15 cellular contexts compared by ENCODE assay signal in the genomic region with DNA sequence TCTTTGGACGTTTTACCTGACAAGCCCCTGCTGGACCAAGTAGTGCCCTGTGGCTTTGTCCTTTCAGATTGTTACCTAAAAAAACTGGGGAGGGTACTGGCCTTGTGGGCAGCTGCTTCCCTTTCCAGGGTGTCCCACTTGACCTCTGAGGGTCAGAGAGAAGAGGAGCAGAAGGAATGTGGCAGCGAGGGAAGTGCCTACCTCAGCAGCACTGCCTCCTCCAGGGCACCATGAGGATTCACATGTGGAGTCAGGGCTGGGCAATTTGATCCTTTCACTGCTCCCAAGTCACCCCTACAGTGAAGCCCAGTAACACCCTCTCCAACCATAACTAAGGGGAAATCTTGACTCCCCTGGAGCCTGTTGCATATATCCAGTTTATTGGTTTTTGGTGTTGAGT.
DNase-seq lines count a peak whose midpoint lies in the region; ATAC-seq, FAIRE-seq and TF ChIP-seq lines count a peak whose summit lies in the region.
"Had no signal": no experiment of that assay in that cellular context is flagged by ENCODE, and none has a peak within 500 bp of the region (broad histone marks: within the 10 kb centered on the region; RNA-seq: fewer than 3 reads in every experiment).

No MANE protein-coding gene starts in this region.

- H3K18ac ChIP-seq in neuronal stem cell (ENCODE audit: low read length), result no peak overlapping the region

- no TSS peak for BruUV-seq in PC-9 (replicated peaks; lab: Mats Ljungman, UMichigan)

- no peak overlapping the region for H4K8ac ChIP-seq in neuronal stem cell (ENCODE audit: low read depth, low read length)

- H2AFZ ChIP-seq in PC-9, result no peak overlapping the region
- H2AFZ ChIP-seq in neuronal stem cell (ENCODE audit: low read length), result no peak overlapping the region

- no peaks in the 10 kb centered on the region for H3K79me1 ChIP-seq in neuronal stem cell (ENCODE audit: low read depth, low read length)

- H2BK120ac ChIP-seq in neuronal stem cell (ENCODE audit: low read depth, low read length), result no peak overlapping the region

- no peaks in the 10 kb centered on the region for H3K9me2 ChIP-seq in PC-9 (ENCODE audit: insufficient read depth)

- no peak overlapping the region for H3K4ac ChIP-seq in neuronal stem cell (ENCODE audit: low read length)

- H3F3A ChIP-seq in PC-9 (ENCODE audit: insufficient read depth, low read depth), result peaks cover 4% of the 10 kb centered on the region; the same call in 1 of the 2 replicates

- H3K79me2 ChIP-seq in PC-9 (ENCODE audit: low read depth), result no peaks in the 10 kb centered on the region

- no peaks in the 10 kb centered on the region for H3K4me1 ChIP-seq in PC-9 (replicated peaks; ENCODE audit: insufficient read depth)
- no peaks in the 10 kb centered on the region for H3K4me1 ChIP-seq in neuronal stem cell (ENCODE audit: control insufficient read depth in 2 of 2, insufficient read depth in 1 of 2, low read depth in 1 of 2, low read length in 2 of 2)
- no peaks in the 10 kb centered on the region for H3K4me1 ChIP-seq in colonic mucosa

- POLR2A ChIA-PET in PC-9 (lab: Charles Lee; ENCODE audit: unreplicated experiment), result no interaction called here

- no peak overlapping the region for H2BK12ac ChIP-seq in neuronal stem cell (ENCODE audit: low read length)

- H3K36me3 ChIP-seq in PC-9 (ENCODE audit: low read depth) (peaks cover 12% of the 10 kb centered on the region), neuronal stem cell (replicated peaks in 1 of 2; ENCODE audit: control insufficient read depth in 2 of 2, insufficient read depth in 2 of 2, low read length in 2 of 2) (peaks cover 0 to 32% of the 10 kb centered on the region in 2 donors), colonic mucosa (peaks cover 3% of the 10 kb centered on the region)
- H3K36me3 ChIP-seq: thoracic aorta had no signal

- peak; percentile 64 for FAIRE-seq in H54 (lab: Jason Lieb, UNC)
- FAIRE-seq: islet of Langerhans had no signal

- H4K20me1 ChIP-seq in PC-9 (ENCODE audit: insufficient read depth), result no peaks in the 10 kb centered on the region

- no peak overlapping the region for H3K14ac ChIP-seq in neuronal stem cell (ENCODE audit: low read length)

- WGBS in neuronal stem cell (ENCODE audit: extremely low coverage in 2 of 2, insufficient read length in 2 of 2, insufficient replicate concordance in 1 of 2), 2 donors, result no CpG with 5 or more reads among the region's 2 CpGs

- H2BK15ac ChIP-seq in neuronal stem cell (ENCODE audit: low read length), result no peak overlapping the region

- ATAC-seq in GM18868 (IDR thresholded peaks at IDR 0.05; ENCODE audit: unreplicated experiment) (no peak), GM19023 (IDR thresholded peaks at IDR 0.05; ENCODE audit: unreplicated experiment) (no peak)

- no peak overlapping the region for H4K91ac ChIP-seq in neuronal stem cell (ENCODE audit: low read depth, low read length, poor library complexity)

- H3K4me3 ChIP-seq in PC-9, result no peak overlapping the region
- no peak overlapping the region for H3K4me3 ChIP-seq in epithelial cell of esophagus (ENCODE audit: low read length)
- no peak overlapping the region for H3K4me3 ChIP-seq in neuronal stem cell (ENCODE audit: low read length in 2 of 2)
- no peak overlapping the region for H3K4me3 ChIP-seq in colonic mucosa
- H3K4me3 ChIP-seq: skin epidermis, thoracic aorta had no signal

- intact Hi-C loops in PC-9 (cut with micrococcal nuclease; ENCODE audit: unreplicated experiment), result no loop called here
- intact Hi-C loops in colonic mucosa (cut with DNase I), result no loop called here

- TF ChIP-seq POLR2A in H54 (IDR thresholded peaks at IDR 0.05; ENCODE audit: low read depth, low read length), result no peak

- H3K9ac ChIP-seq in neuronal stem cell (ENCODE audit: low read depth, low read length, poor library complexity) (no peak overlapping the region), colonic mucosa (ENCODE audit: low read depth in 2 of 2, low read length in 2 of 2) (no peak overlapping the region)

- H3K9me3 ChIP-seq in PC-9 (ENCODE audit: insufficient read depth, low read depth) (no peaks in the 10 kb centered on the region), neuronal stem cell (replicated peaks in 1 of 2; ENCODE audit: control insufficient read depth in 2 of 2, insufficient read depth in 1 of 2, low read depth in 1 of 2, low read length in 2 of 2) (peaks cover 0 to 2% of the 10 kb centered on the region in 2 donors), colonic mucosa (no peaks in the 10 kb centered on the region)
- H3K9me3 ChIP-seq: thoracic aorta had no signal

- H2BK5ac ChIP-seq in neuronal stem cell (ENCODE audit: low read length), result no peak overlapping the region

- H3K23ac ChIP-seq in neuronal stem cell (ENCODE audit: low read depth, low read length, poor library complexity), result peak overlapping the region; percentile 6

- H3K4me2 ChIP-seq in PC-9, result no peak overlapping the region
- H3K4me2 ChIP-seq in neuronal stem cell (ENCODE audit: insufficient read depth, low read length, poor library complexity, severe bottlenecking), result no peak overlapping the region

- H2AK5ac ChIP-seq in neuronal stem cell (ENCODE audit: low read depth, low read length), result no peak overlapping the region

- no peaks in the 10 kb centered on the region for H3K27me3 ChIP-seq in PC-9 (ENCODE audit: insufficient read depth, low read depth)
- no peaks in the 10 kb centered on the region for H3K27me3 ChIP-seq in neuronal stem cell (ENCODE audit: control insufficient read depth in 3 of 3, insufficient read depth in 3 of 3, low read depth in 1 of 3, low read length in 3 of 3)
- no peaks in the 10 kb centered on the region for H3K27me3 ChIP-seq in colonic mucosa

- 0 out of 2 replicates have a peak, but pooled peaks have one; percentile 15 for TF ChIP-seq CTCF in PC-9 (conservative IDR thresholded peaks at IDR 0.05)
- peak; percentile 22 for TF ChIP-seq CTCF in epithelial cell of esophagus (IDR thresholded peaks at IDR 0.05; ENCODE audit: insufficient read depth, low read depth, low read length, missing control alignments)
- no peak for TF ChIP-seq CTCF in colonic mucosa (IDR thresholded peaks at IDR 0.05)

- CTCF ChIA-PET in PC-9 (lab: Charles Lee), result no interaction called here

- H3K27ac ChIP-seq in PC-9 (no peak overlapping the region), neuronal stem cell (replicated peaks; ENCODE audit: low read length) (no peak overlapping the region), colonic mucosa (no peak overlapping the region)
- H3K27ac ChIP-seq: skin epidermis, thoracic aorta had no signal

- no peak for DNase-seq in H54 (ENCODE audit: insufficient read length, low spot score)
- DNase-seq in PC-9, result no peak
- no peak for DNase-seq in epithelial cell of esophagus (ENCODE audit: low read depth)
- DNase-seq in neuronal stem cell (ENCODE audit: low spot score), result no peak
- DNase-seq in kidney tubule cell (ENCODE audit: low spot score), result no peak
- no peak for DNase-seq in colonic mucosa
- DNase-seq: activated B cell treated with CpG ODN at 0.5 μM for 24 hours, cortex of kidney, NCI-H1105 treated with DMSO at 0.1 percent for 48 hours, NCI-H510A treated with DMSO at 0.1 percent for 48 hours had no signal
